In the genomic region with DNA sequence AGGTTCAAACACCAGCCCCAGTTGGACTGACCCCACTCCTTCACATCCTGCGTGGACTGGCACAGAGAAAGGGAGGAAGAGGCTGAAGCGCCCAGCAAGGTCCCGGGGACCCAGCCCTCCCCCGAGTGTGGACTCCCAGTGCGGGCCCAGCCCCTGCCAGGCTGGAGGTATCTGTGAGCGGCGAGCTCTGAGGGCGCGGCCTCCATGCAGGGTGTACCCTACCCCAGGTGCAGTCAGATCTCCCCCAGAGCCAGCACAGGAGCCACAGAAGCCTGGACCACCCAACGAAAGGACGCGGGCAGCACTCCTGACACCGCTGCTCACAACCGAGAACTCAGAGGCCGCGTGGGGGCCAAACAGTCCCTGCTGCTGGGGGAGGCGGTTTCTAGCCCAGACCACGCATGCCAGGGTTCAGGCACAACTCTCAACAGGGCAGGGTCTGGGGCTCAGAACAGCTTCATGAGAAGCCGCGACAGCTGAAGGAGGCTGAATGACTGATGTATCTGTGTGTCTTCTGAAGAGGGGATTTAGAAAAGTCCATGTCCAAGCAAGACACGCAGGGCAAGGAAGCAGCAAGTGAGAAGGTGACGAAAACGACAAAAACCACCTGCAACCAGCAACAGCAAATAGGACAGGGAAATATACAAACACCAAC, we compare ENCODE assay signal across 13 cellular contexts. TPM values are rescaled to one million over a fixed set of nuclear protein-coding genes. Genes with fewer than 3 reads are reported as not detected.
A peak's percentile ranks its signal among the peaks of the same experiment; 100 is the strongest.
DNase-seq lines count a peak whose midpoint lies in the region; ATAC-seq and TF ChIP-seq lines count a peak whose summit lies in the region.
"Had no signal": no experiment of that assay in that cellular context is flagged by ENCODE, and none has a peak within 500 bp of the region (broad histone marks: within the 10 kb centered on the region; RNA-seq: fewer than 3 reads in every experiment).

No MANE protein-coding gene starts in this region.

- no peak for TF ChIP-seq CTCF in GM23338 (conservative IDR thresholded peaks at IDR 0.05; ENCODE audit: low read depth in 2 of 2)
- TF ChIP-seq CTCF in esophagus squamous epithelium (IDR thresholded peaks at IDR 0.05), result no peak
- TF ChIP-seq CTCF in sigmoid colon (IDR thresholded peaks at IDR 0.05), result no peak

- H3F3A ChIP-seq in GM23338 (replicated peaks; ENCODE audit: low read depth), result no peaks in the 10 kb centered on the region

- DNase-seq in GM23338 (ENCODE audit: low spot score), result no peak
- DNase-seq in activated CD4-positive, alpha-beta memory T cell treated with anti-CD3 and anti-CD28 coated beads for 36 hours, result no peak
- no peak for DNase-seq in esophagus squamous epithelium (lab: John Stamatoyannopoulos, UW)
- DNase-seq in sigmoid colon, result no peak
- DNase-seq in NCI-H187 treated with DMSO at 0.1 percent for 48 hours (lab: John Stamatoyannopoulos, UW), result no peak
- DNase-seq in NCI-H526 (lab: John Stamatoyannopoulos, UW), result no peak
- no peak for DNase-seq in HuH-7 (ENCODE audit: low spot score)
- DNase-seq: activated CD4-positive, CD25-positive, alpha-beta regulatory T cell; amygdala; NCI-H2171 treated with DMSO at 0.1 percent for 48 hours; SHP77 had no signal

- no peak for TF ChIP-seq POLR2A in esophagus squamous epithelium (IDR thresholded peaks at IDR 0.05)
- no peak for TF ChIP-seq POLR2A in sigmoid colon (IDR thresholded peaks at IDR 0.05)

- peaks cover 35% of the 10 kb centered on the region for H3K79me2 ChIP-seq in GM23338 (replicated peaks; ENCODE audit: insufficient read depth)

- no peak for ATAC-seq in GM23338
- ATAC-seq in HG03139 (IDR thresholded peaks at IDR 0.05; ENCODE audit: unreplicated experiment), result no peak

- H4K20me1 ChIP-seq in GM23338 (replicated peaks; ENCODE audit: insufficient read depth), result peaks cover 15% of the 10 kb centered on the region

- H3K9me3 ChIP-seq in esophagus squamous epithelium, result no peaks in the 10 kb centered on the region
- H3K9me3 ChIP-seq in sigmoid colon, result no peaks in the 10 kb centered on the region
- H3K9me3 ChIP-seq: pancreas had no signal

- no peak overlapping the region for H2AFZ ChIP-seq in GM23338

- peak overlapping the region; percentile 81; the same call in 1 of the 2 replicates for H3K27ac Mint-ChIP-seq in GM23338
- H3K27ac Mint-ChIP-seq in activated CD4-positive, alpha-beta memory T cell treated with anti-CD3 and anti-CD28 coated beads for 36 hours, result peak overlapping the region; percentile 91

- POLR2A ChIA-PET in activated CD4-positive, alpha-beta memory T cell treated with anti-CD3 and anti-CD28 coated beads for 36 hours (lab: Charles Lee), result no interaction called here

- H3K4me3 Mint-ChIP-seq in GM23338, result no peak overlapping the region
- H3K4me3 Mint-ChIP-seq in activated CD4-positive, alpha-beta memory T cell treated with anti-CD3 and anti-CD28 coated beads for 36 hours, result peak overlapping the region; percentile 84

- H3K9me3 Mint-ChIP-seq in GM23338, result no peaks in the 10 kb centered on the region
- no peaks in the 10 kb centered on the region for H3K9me3 Mint-ChIP-seq in activated CD4-positive, alpha-beta memory T cell treated with anti-CD3 and anti-CD28 coated beads for 36 hours

- WGBS in esophagus squamous epithelium, 2 donors, result 90 to 97% methylated on average over 5 to 6 of the region's 23 CpGs
- 91 to 93% methylated on average over 23 of the region's 23 CpGs for WGBS in sigmoid colon, 2 donors

- H3K4me2 ChIP-seq in GM23338, result no peak overlapping the region

- H3K27ac ChIP-seq in GM23338 (ENCODE audit: low read depth), result no peak overlapping the region
- peak overlapping the region; percentile 44 to 83 (median 66) for H3K27ac ChIP-seq in esophagus squamous epithelium
- peak overlapping the region; percentile 39 to 71 (median 63) for H3K27ac ChIP-seq in sigmoid colon

- peaks cover 12% of the 10 kb centered on the region for H3K36me3 Mint-ChIP-seq in GM23338 (ENCODE audit: low read depth)
- peaks cover 25% of the 10 kb centered on the region for H3K36me3 Mint-ChIP-seq in activated CD4-positive, alpha-beta memory T cell treated with anti-CD3 and anti-CD28 coated beads for 36 hours

- H3K9me2 ChIP-seq in GM23338 (ENCODE audit: insufficient read depth), result no peaks in the 10 kb centered on the region

- H3K4me3 ChIP-seq in GM23338 (no peak overlapping the region), esophagus squamous epithelium (no peak overlapping the region), sigmoid colon (no peak overlapping the region)
- H3K4me3 ChIP-seq: pancreas had no signal

- H3K27me3 Mint-ChIP-seq in GM23338 (ENCODE audit: insufficient read depth, low read depth, poor library complexity), result peaks cover 8% of the 10 kb centered on the region
- no peaks in the 10 kb centered on the region for H3K27me3 Mint-ChIP-seq in activated CD4-positive, alpha-beta memory T cell treated with anti-CD3 and anti-CD28 coated beads for 36 hours

- intact Hi-C loops in activated CD4-positive, alpha-beta memory T cell treated with anti-CD3 and anti-CD28 coated beads for 36 hours (cut with micrococcal nuclease), result no loop called here
- intact Hi-C loops in esophagus squamous epithelium (cut with DNase I), result no loop called here
- intact Hi-C loops in sigmoid colon (cut with DNase I), result no loop called here

- H3K4me1 Mint-ChIP-seq in GM23338, result peaks cover 7% of the 10 kb centered on the region
- peaks cover 49% of the 10 kb centered on the region for H3K4me1 Mint-ChIP-seq in activated CD4-positive, alpha-beta memory T cell treated with anti-CD3 and anti-CD28 coated beads for 36 hours (ENCODE audit: low read depth)

- H3K36me3 ChIP-seq in GM23338 (ENCODE audit: insufficient read depth), result no peaks in the 10 kb centered on the region; the same call in 1 of the 2 replicates
- peaks cover 14 to 78% (median 21%) of the 10 kb centered on the region in 3 donors for H3K36me3 ChIP-seq in esophagus squamous epithelium
- H3K36me3 ChIP-seq in sigmoid colon, result peaks cover 0 to 40% (median 23%) of the 10 kb centered on the region in 4 donors

- CTCF ChIA-PET in activated CD4-positive, alpha-beta memory T cell treated with anti-CD3 and anti-CD28 coated beads for 36 hours (lab: Charles Lee), result interaction anchor here (2.0 kb wide), 1 partner anchor 198 kb away, joined by 8 read pairs; no protein-coding TSS in a partner anchor

- H3K4me1 ChIP-seq in GM23338 (ENCODE audit: insufficient read depth) (no peaks in the 10 kb centered on the region), esophagus squamous epithelium (peaks cover 13 to 55% (median 23%) of the 10 kb centered on the region in 3 donors), sigmoid colon (peaks cover 0 to 12% (median 12%) of the 10 kb centered on the region in 4 donors)

- H3K27me3 ChIP-seq in GM23338 (ENCODE audit: insufficient read depth) (no peaks in the 10 kb centered on the region), esophagus squamous epithelium (no peaks in the 10 kb centered on the region), sigmoid colon (no peaks in the 10 kb centered on the region)
- H3K27me3 ChIP-seq: pancreas had no signal

- TF ChIP-seq EP300 in sigmoid colon (IDR thresholded peaks at IDR 0.05), result no peak

TF ChIP-seq in GM23338, 12 proteins besides CTCF, POLR2A, EP300 and RAD21 (continues in another document):
- TF ChIP-seq EZH2 (IDR thresholded peaks at IDR 0.05; ENCODE audit: low read depth, unreplicated experiment) (no peak), EZH2phosphoT487 (IDR thresholded peaks at IDR 0.05; ENCODE audit: unreplicated experiment) (no peak), POLR2AphosphoS5 (IDR thresholded peaks at IDR 0.05; ENCODE audit: low read depth) (no peak), CREB1 (CRISPR knock-in tag; IDR thresholded peaks at IDR 0.05; ENCODE audit: low read depth) (no peak), ZNF331 (CRISPR knock-in tag; IDR thresholded peaks at IDR 0.05; ENCODE audit: low read depth) (no peak), NANOG (IDR thresholded peaks at IDR 0.05; ENCODE audit: borderline replicate concordance) (no peak)

RNA-seq across cellular contexts. Expression of gene SLC38A10, which starts 8.5 kb away (rescaled TPM):
- total RNA-seq in GM23338 (2014; rRNA removed; shearing (Covaris generic)), result 51.7 and 55.8 TPM in 2 replicates
- polyA plus RNA-seq in GM23338 (2016; fragmentation: Nextera tagmentation; extraction: Ambion mirVana), result 17.1 and 18.3 TPM in 2 replicates
- 10 to 100 TPM; 60.7 to 60.9 TPM for total RNA-seq in activated CD4-positive, alpha-beta memory T cell treated with anti-CD3 and anti-CD28 coated beads for 36 hours
- 10 to 100 TPM; 37.8 to 49.8 (median 45.3) TPM for total RNA-seq in esophagus squamous epithelium
- 10 to 100 TPM; 32.1 to 54.8 (median 42.3) TPM for total RNA-seq in sigmoid colon
- polyA plus RNA-seq in sigmoid colon, result 10 to 100 TPM in 2 of 3 donors, 1 to 10 TPM in 1; 7.8 to 88.7 (median 14.1) TPM

RNA-seq across cellular contexts. Expression of gene NDUFAF8, which starts 47.5 kb away (rescaled TPM):
- 17.9 and 21.5 TPM in 2 replicates for total RNA-seq in GM23338 (2014; rRNA removed; shearing (Covaris generic))
- polyA plus RNA-seq in GM23338 (2016; fragmentation: Nextera tagmentation; extraction: Ambion mirVana), result 156 and 175 TPM in 2 replicates
- 10 to 100 TPM; 49.8 to 55.9 TPM for total RNA-seq in activated CD4-positive, alpha-beta memory T cell treated with anti-CD3 and anti-CD28 coated beads for 36 hours
- 10 to 100 TPM; 22.0 to 67.0 (median 34.3) TPM for total RNA-seq in esophagus squamous epithelium
- 10 to 100 TPM in 3 of 4 donors, 1 to 10 TPM in 1; 8.6 to 52.4 (median 35.0) TPM for total RNA-seq in sigmoid colon
- polyA plus RNA-seq in sigmoid colon, result 10 to 100 TPM; 19.7 to 37.6 (median 26.4) TPM

RNA-seq across cellular contexts. Expression of gene TEPSIN, which starts 47.8 kb away (rescaled TPM):
- total RNA-seq in GM23338 (2014; rRNA removed; shearing (Covaris generic)), result 25.3 and 37.5 TPM in 2 replicates
- 4.4 and 5.5 TPM in 2 replicates for polyA plus RNA-seq in GM23338 (2016; fragmentation: Nextera tagmentation; extraction: Ambion mirVana)
- total RNA-seq in activated CD4-positive, alpha-beta memory T cell treated with anti-CD3 and anti-CD28 coated beads for 36 hours, result 10 to 100 TPM; 20.0 to 24.6 TPM
- 10 to 100 TPM; 16.7 to 42.9 (median 23.3) TPM for total RNA-seq in esophagus squamous epithelium
- 10 to 100 TPM; 15.7 to 42.8 (median 24.4) TPM for total RNA-seq in sigmoid colon
- polyA plus RNA-seq in sigmoid colon, result 10 to 100 TPM in 2 of 3 donors, 1 to 10 TPM in 1; 6.9 to 33.5 (median 11.4) TPM
